In the genomic region with DNA sequence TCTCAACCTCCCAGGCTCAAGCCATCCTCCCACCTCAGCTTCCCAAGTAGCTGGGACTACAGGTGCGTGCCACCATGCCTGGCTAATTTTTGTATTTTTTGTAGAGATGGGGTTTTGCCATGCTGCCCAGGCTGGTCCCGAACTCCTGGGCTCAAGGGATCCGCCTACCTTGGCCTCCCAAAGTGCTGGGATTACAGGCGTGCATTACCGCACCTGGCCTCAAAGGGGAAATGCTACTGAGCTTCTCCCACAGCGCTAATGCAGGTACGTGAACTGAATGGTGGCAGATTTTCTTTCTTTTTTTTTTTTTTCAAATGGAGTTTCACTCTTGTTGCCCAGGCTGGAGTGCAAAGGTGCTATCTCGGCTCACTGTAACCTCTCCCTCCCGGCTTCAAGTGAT, we compare ENCODE assay signal across 10 cellular contexts. TPM values are rescaled to one million over a fixed set of nuclear protein-coding genes. Genes with fewer than 3 reads are reported as not detected.
DNase-seq lines count a peak whose midpoint lies in the region; ATAC-seq, FAIRE-seq and TF ChIP-seq lines count a peak whose summit lies in the region.
"Not testable (repeated sequence)": the region's sequence is repeated elsewhere in the genome, so short reads cannot be mapped to it uniquely, and the experiment has no call there.
"Had no signal": no experiment of that assay in that cellular context is flagged by ENCODE, and none has a peak within 500 bp of the region (broad histone marks: within the 10 kb centered on the region; RNA-seq: fewer than 3 reads in every experiment).

No MANE protein-coding gene starts in this region.

- H3K4me1 Mint-ChIP-seq in WTC11, result peaks cover 13% of the 10 kb centered on the region

- H2BK5ac ChIP-seq in mesendoderm (ENCODE audit: low read length), result not testable (repeated sequence)

- peak; percentile 66 for DNase-seq in DMS53 (lab: John Stamatoyannopoulos, UW)
- DNase-seq in HT-29 (ENCODE audit: low spot score), result peak; percentile 33
- peak; percentile 29 for DNase-seq in NCI-H69 (lab: John Stamatoyannopoulos, UW)
- DNase-seq in WTC11 (ENCODE audit: low spot score), result peak; percentile 41
- DNase-seq in Right ventricle myocardium inferior (ENCODE audit: missing footprints), result peak; percentile 2
- DNase-seq in mesendoderm, result peak; percentile 45
- DNase-seq in small intestine, result peak; percentile 28

- not testable (repeated sequence) for H3K56ac ChIP-seq in mesendoderm (ENCODE audit: low read length)

- H3K79me1 ChIP-seq in mesendoderm (ENCODE audit: low read length), result not testable (repeated sequence)

- POLR2A ChIA-PET in WTC11 (lab: Charles Lee), result interaction anchor here (1.0 kb wide), 1 partner anchor 11 kb away, joined by 4 read pairs; no protein-coding TSS in a partner anchor

- peaks cover 14% of the 10 kb centered on the region for H3K36me3 Mint-ChIP-seq in WTC11

- H3K27me3 ChIP-seq in mesendoderm (ENCODE audit: insufficient read depth, low read length, poor library complexity); small intestine (ENCODE audit: control insufficient read depth in 2 of 2, insufficient read depth in 2 of 2, low read length in 2 of 2): not testable (repeated sequence)

- intact Hi-C loops in Right ventricle myocardium inferior (cut with DNase I), result not testable (repeated sequence)

- H3K4me2 ChIP-seq in mesendoderm (ENCODE audit: low read length), result not testable (repeated sequence)

- H3K9me3 Mint-ChIP-seq in WTC11, result not testable (repeated sequence)

- not testable (repeated sequence) for H3K18ac ChIP-seq in mesendoderm (ENCODE audit: low read length)

- FAIRE-seq in small intestine (lab: Jason Lieb, UNC), result not testable (repeated sequence)

- not testable (repeated sequence) for H2BK15ac ChIP-seq in mesendoderm (replicated peaks; ENCODE audit: low read depth)

- ATAC-seq in WTC11, result peak; percentile 86
- ATAC-seq in Right ventricle myocardium inferior, result not testable (repeated sequence)

- CTCF ChIA-PET in WTC11 (lab: Charles Lee), result interaction anchor here (0.5 to 3.5 kb wide), 16 partner anchors 8 to 1044 kb away, joined by 3 to 26 read pairs (median 5); a partner anchor contains a TSS

- not testable (repeated sequence) for H3K4ac ChIP-seq in mesendoderm (ENCODE audit: low read depth, low read length)

- not testable (repeated sequence) for H3K4me1 ChIP-seq in mesendoderm (ENCODE audit: control insufficient read depth, low read depth, low read length); small intestine (ENCODE audit: control insufficient read depth in 2 of 2, insufficient read depth in 1 of 2, low read depth in 1 of 2, low read length in 1 of 2)

- H4K5ac ChIP-seq in mesendoderm (ENCODE audit: low read length), result not testable (repeated sequence)

- not testable (repeated sequence) for H2AK5ac ChIP-seq in mesendoderm (ENCODE audit: low read length)

- not testable (repeated sequence) for H3K27ac ChIP-seq in mesendoderm (ENCODE audit: low read depth, low read length); small intestine (ENCODE audit: low read depth in 1 of 2, low read length in 1 of 2)

- not testable (repeated sequence) for H3K4me3 Mint-ChIP-seq in WTC11

- TF ChIP-seq CTCF in WTC11 (IDR thresholded peaks at IDR 0.05), result not testable (repeated sequence)

- H3K36me3 ChIP-seq in mesendoderm (ENCODE audit: control insufficient read depth, insufficient read depth, low read length); small intestine (ENCODE audit: control insufficient read depth in 2 of 2, insufficient read depth in 2 of 2, low read length in 2 of 2): not testable (repeated sequence)

- not testable (repeated sequence) for H3K23ac ChIP-seq in mesendoderm (ENCODE audit: low read length)

- H3K9me3 ChIP-seq in small intestine (ENCODE audit: control insufficient read depth, low read depth), result not testable (repeated sequence)

- not testable (repeated sequence) for H3K4me3 ChIP-seq in mesendoderm (ENCODE audit: low read length); small intestine (ENCODE audit: low read depth in 1 of 2, low read length in 2 of 2)

- H3K27ac Mint-ChIP-seq in WTC11, result not testable (repeated sequence)

- not testable (repeated sequence) for H4K8ac ChIP-seq in mesendoderm (ENCODE audit: low read depth, low read length)

- not testable (repeated sequence) for H3K9ac ChIP-seq in mesendoderm (ENCODE audit: low read length)

- H3K79me2 ChIP-seq in mesendoderm (ENCODE audit: control insufficient read depth, insufficient read depth, low read length), result not testable (repeated sequence)

- not testable (repeated sequence) for H2BK120ac ChIP-seq in mesendoderm (ENCODE audit: low read depth, low read length)

- WGBS in mesendoderm (ENCODE audit: extremely low coverage, insufficient coverage, low lambda C conversion rate), result no CpG with 5 or more reads among the region's 9 CpGs
- 33 to 63% (median 51%) methylated on average over 9 of the region's 9 CpGs for WGBS in small intestine, 3 donors

- not testable (repeated sequence) for H3K27me3 Mint-ChIP-seq in WTC11 (ENCODE audit: low read depth)

TF ChIP-seq in WTC11, 78 proteins besides CTCF, POLR2A, EP300 and RAD21:
- TF ChIP-seq ZNF121 (CRISPR knock-in tag; IDR thresholded peaks at IDR 0.05), result peak; percentile 96

RNA-seq across cellular contexts. Expression of a gene that starts 7.2 kb away (rescaled TPM):
- total RNA-seq in HT-29 (2014; rRNA removed; shearing (Covaris generic)), result 6.7 and 7.4 TPM in 2 replicates
- total RNA-seq in WTC11 (2021), result 6.8 to 7.1 TPM (median 6.8 TPM) in 3 replicates
- total RNA-seq in Right ventricle myocardium inferior, result 13.8 TPM
- polyA plus RNA-seq in mesendoderm (2013, experiment 1 of 2), result 7.6 TPM
- polyA plus RNA-seq in mesendoderm (2013, experiment 2 of 2), result 7.6 TPM
- polyA plus RNA-seq in small intestine, result 10 to 100 TPM in 1 of 3 donors, 1 to 10 TPM in 2; 6.0 to 10.4 (median 6.8) TPM

RNA-seq across cellular contexts. Expression of a gene that starts 7.3 kb away (rescaled TPM):
- total RNA-seq in HT-29 (2014; rRNA removed; shearing (Covaris generic)), result 127 and 151 TPM in 2 replicates
- total RNA-seq in WTC11 (2021) (80.5 to 91.9 TPM (median 84.4 TPM) in 3 replicates), Right ventricle myocardium inferior (81.1 TPM)
- polyA plus RNA-seq in mesendoderm (2013, experiment 1 of 2), result 149 TPM
- polyA plus RNA-seq in mesendoderm (2013, experiment 2 of 2), result 149 TPM
- polyA plus RNA-seq in small intestine, result 10 to 100 TPM; 37.8 to 90.0 (median 50.5) TPM

RNA-seq across cellular contexts. Expression of a gene that starts 8.4 kb away (rescaled TPM):
- 0.28 and 0.73 TPM in 2 replicates for total RNA-seq in HT-29 (2014; rRNA removed; shearing (Covaris generic))
- 5.7 to 7.5 TPM (median 5.8 TPM) in 3 replicates for total RNA-seq in WTC11 (2021)
- total RNA-seq in Right ventricle myocardium inferior, result 3.0 TPM
- 1.1 TPM for polyA plus RNA-seq in mesendoderm (2013, experiment 1 of 2)
- polyA plus RNA-seq in mesendoderm (2013, experiment 2 of 2), result 1.1 TPM
- polyA plus RNA-seq in small intestine, result 1 to 10 TPM; 2.6 to 3.8 (median 2.7) TPM

RNA-seq across cellular contexts. Expression of a gene that starts 43.4 kb away (rescaled TPM):
- total RNA-seq in HT-29 (2014; rRNA removed; shearing (Covaris generic)), result 61.6 and 71.7 TPM in 2 replicates
- total RNA-seq in WTC11 (2021), result 17.7 to 20.4 TPM (median 18.5 TPM) in 3 replicates
- 1.6 TPM for total RNA-seq in Right ventricle myocardium inferior
- 4.8 TPM for polyA plus RNA-seq in mesendoderm (2013, experiment 1 of 2)
- polyA plus RNA-seq in mesendoderm (2013, experiment 2 of 2), result 5.3 TPM
- polyA plus RNA-seq in small intestine, result 10 to 100 TPM in 2 of 3 donors, 1 to 10 TPM in 1; 9.5 to 17.7 (median 11.6) TPM

RNA-seq across cellular contexts. Expression of a gene that starts 51.7 kb away (rescaled TPM):
- total RNA-seq in HT-29 (2014; rRNA removed; shearing (Covaris generic)), result 0.53 and 5.1 TPM in 2 replicates
- total RNA-seq in WTC11 (2021), result 20.4 to 26.6 TPM (median 23.8 TPM) in 3 replicates
- total RNA-seq in Right ventricle myocardium inferior, result 6.4 TPM
- polyA plus RNA-seq in mesendoderm (2013, experiment 1 of 2), result 1.6 TPM
- 2.0 TPM for polyA plus RNA-seq in mesendoderm (2013, experiment 2 of 2)
- polyA plus RNA-seq in small intestine, result 100 to 1,000 TPM in 2 of 3 donors, 10 to 100 TPM in 1; 95.8 to 208 (median 138) TPM
- total RNA-seq: CD4-positive, CD25-positive, alpha-beta regulatory T cell; CD8-positive, alpha-beta memory T cell; GM23248 had no signal
- polyA plus RNA-seq: CD4-positive, CD25-positive, alpha-beta regulatory T cell; CD8-positive, alpha-beta memory T cell; GM23248 had no signal

Comparison
In these comparisons a context has a peak if more than half of its experiments do, and no peak if none do; other contexts are left out.
1. DNase-seq: peak in every context shown above with its lines; median percentile 66 in DMS53; 45 in mesendoderm; 41 in WTC11; 33 in HT-29; 29 in NCI-H69; 28 in small intestine; 2 in Right ventricle myocardium inferior.